In genomic region chrX:107348990-107349389, GRCh38 we compare ENCODE assay signal across 8 cellular contexts.
"Had no signal": no experiment of that assay in that cellular context is flagged by ENCODE, and none has a peak within 500 bp of the region (broad histone marks: within the 10 kb centered on the region; RNA-seq: fewer than 3 reads in every experiment).

No MANE protein-coding gene starts in this region.

- DNase-seq: GDM1, GF-D8 had no signal

- H3K4me3 ChIP-seq: GM12878 had no signal

- FAIRE-seq: G401.6, GM12878, GM12891, GM12892, GM18507, GM19239 had no signal

- ATAC-seq: GM12878 had no signal
